1 cellular context compared by ENCODE assay signal in genomic region chr2:78162202-78162601, GRCh38.
TF ChIP-seq lines count a peak whose summit lies in the region.

No MANE protein-coding gene starts in this region.

TF ChIP-seq in HepG2, 621 proteins besides CTCF, POLR2A, EP300 and RAD21 (continued from another document and continues in another):
- TF ChIP-seq MYC (CRISPR knock-in tag; IDR thresholded peaks at IDR 0.05; ENCODE audit: borderline replicate concordance) (no peak), HDAC1 (CRISPR knock-in tag; IDR thresholded peaks at IDR 0.05) (peak; percentile 95), ZMAT3 (CRISPR knock-in tag; conservative IDR thresholded peaks at IDR 0.05) (no peak), ONECUT2 (CRISPR knock-in tag; IDR thresholded peaks at IDR 0.05) (peak; percentile 99), ZMYM4 (CRISPR knock-in tag; IDR thresholded peaks at IDR 0.05) (peak; percentile 83), ZBTB37 (CRISPR knock-in tag; IDR thresholded peaks at IDR 0.05) (no peak; the same call in 1 of the 2 replicates), ZNF747 (CRISPR knock-in tag; IDR thresholded peaks at IDR 0.05; ENCODE audit: borderline replicate concordance) (0 out of 2 replicates have a peak, but pooled peaks have one; percentile 22), ZNF777 (CRISPR knock-in tag; IDR thresholded peaks at IDR 0.05) (no peak), ZGPAT (CRISPR knock-in tag; IDR thresholded peaks at IDR 0.05) (peak; percentile 77), KDM2A (CRISPR knock-in tag; IDR thresholded peaks at IDR 0.05; ENCODE audit: borderline replicate concordance, low read depth) (no peak), IRF1 (CRISPR knock-in tag; IDR thresholded peaks at IDR 0.05; ENCODE audit: low read depth) (no peak), MIXL1 (CRISPR knock-in tag; IDR thresholded peaks at IDR 0.05) (no peak; the same call in none of the 2 replicates), KLF13 (CRISPR knock-in tag; IDR thresholded peaks at IDR 0.05) (no peak), REST (IDR thresholded peaks at IDR 0.05; ENCODE audit: borderline replicate concordance in 1 of 2, low read depth in 1 of 2, low read length in 2 of 2) (no peak), HNRNPLL (IDR thresholded peaks at IDR 0.05; ENCODE audit: low read depth, low read length, poor library complexity, severe bottlenecking) (no peak), HHEX (CRISPR knock-in tag; IDR thresholded peaks at IDR 0.05) (peak; percentile 98), TARDBP (CRISPR knock-in tag; IDR thresholded peaks at IDR 0.05) (0 out of 2 replicates have a peak, but pooled peaks have one; percentile 44), TFE3 (CRISPR knock-in tag; IDR thresholded peaks at IDR 0.05) (0 out of 2 replicates have a peak, but pooled peaks have one; percentile 16), TAF15 (IDR thresholded peaks at IDR 0.05; ENCODE audit: low read depth, low read length, poor library complexity, severe bottlenecking) (no peak), FOXK1 (CRISPR knock-in tag; IDR thresholded peaks at IDR 0.05; ENCODE audit: borderline replicate concordance, low read depth) (peak; percentile 64; the same call in 1 of the 2 replicates), KLF15 (CRISPR knock-in tag; IDR thresholded peaks at IDR 0.05; ENCODE audit: borderline replicate concordance) (no peak), REPIN1 (CRISPR knock-in tag; IDR thresholded peaks at IDR 0.05; ENCODE audit: borderline replicate concordance, low read depth) (peak; percentile 70; the same call in 1 of the 2 replicates), ZNF44 (CRISPR knock-in tag; IDR thresholded peaks at IDR 0.05) (no peak), CEBPB (IDR thresholded peaks at IDR 0.05; ENCODE audit: borderline replicate concordance, low read depth, low read length) (peak; percentile 39; the same call in 1 of the 2 replicates), SP5 (CRISPR knock-in tag; IDR thresholded peaks at IDR 0.05; ENCODE audit: borderline replicate concordance, low read depth) (peak; percentile 87)
- TF ChIP-seq, protein P1, sequence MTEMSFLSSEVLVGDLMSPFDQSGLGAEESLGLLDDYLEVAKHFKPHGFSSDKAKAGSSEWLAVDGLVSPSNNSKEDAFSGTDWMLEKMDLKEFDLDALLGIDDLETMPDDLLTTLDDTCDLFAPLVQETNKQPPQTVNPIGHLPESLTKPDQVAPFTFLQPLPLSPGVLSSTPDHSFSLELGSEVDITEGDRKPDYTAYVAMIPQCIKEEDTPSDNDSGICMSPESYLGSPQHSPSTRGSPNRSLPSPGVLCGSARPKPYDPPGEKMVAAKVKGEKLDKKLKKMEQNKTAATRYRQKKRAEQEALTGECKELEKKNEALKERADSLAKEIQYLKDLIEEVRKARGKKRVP (CRISPR knock-in tag; IDR thresholded peaks at IDR 0.05) = peak in 1 of 2 experiments; percentile 45; a peak in 1 of 4 replicates
- TF ChIP-seq, protein P2, sequence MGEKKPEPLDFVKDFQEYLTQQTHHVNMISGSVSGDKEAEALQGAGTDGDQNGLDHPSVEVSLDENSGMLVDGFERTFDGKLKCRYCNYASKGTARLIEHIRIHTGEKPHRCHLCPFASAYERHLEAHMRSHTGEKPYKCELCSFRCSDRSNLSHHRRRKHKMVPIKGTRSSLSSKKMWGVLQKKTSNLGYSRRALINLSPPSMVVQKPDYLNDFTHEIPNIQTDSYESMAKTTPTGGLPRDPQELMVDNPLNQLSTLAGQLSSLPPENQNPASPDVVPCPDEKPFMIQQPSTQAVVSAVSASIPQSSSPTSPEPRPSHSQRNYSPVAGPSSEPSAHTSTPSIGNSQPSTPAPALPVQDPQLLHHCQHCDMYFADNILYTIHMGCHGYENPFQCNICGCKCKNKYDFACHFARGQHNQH (CRISPR knock-in tag; IDR thresholded peaks at IDR 0.05) = no peak; the same call in 1 of the 2 replicates
- TF ChIP-seq, protein P3, sequence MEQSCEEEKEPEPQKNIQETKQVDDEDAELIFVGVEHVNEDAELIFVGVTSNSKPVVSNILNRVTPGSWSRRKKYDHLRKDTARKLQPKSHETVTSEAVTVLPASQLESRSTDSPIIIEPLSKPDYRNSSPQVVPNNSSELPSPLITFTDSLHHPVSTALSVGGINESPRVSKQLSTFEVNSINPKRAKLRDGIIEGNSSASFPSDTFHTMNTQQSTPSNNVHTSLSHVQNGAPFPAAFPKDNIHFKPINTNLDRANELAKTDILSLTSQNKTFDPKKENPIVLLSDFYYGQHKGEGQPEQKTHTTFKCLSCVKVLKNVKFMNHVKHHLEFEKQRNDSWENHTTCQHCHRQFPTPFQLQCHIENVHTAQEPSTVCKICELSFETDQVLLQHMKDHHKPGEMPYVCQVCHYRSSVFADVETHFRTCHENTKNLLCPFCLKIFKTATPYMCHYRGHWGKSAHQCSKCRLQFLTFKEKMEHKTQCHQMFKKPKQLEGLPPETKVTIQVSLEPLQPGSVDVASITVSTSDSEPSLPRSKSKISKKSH (CRISPR knock-in tag; IDR thresholded peaks at IDR 0.05; ENCODE audit: borderline replicate concordance) = no peak
- TF ChIP-seq, protein P4, sequence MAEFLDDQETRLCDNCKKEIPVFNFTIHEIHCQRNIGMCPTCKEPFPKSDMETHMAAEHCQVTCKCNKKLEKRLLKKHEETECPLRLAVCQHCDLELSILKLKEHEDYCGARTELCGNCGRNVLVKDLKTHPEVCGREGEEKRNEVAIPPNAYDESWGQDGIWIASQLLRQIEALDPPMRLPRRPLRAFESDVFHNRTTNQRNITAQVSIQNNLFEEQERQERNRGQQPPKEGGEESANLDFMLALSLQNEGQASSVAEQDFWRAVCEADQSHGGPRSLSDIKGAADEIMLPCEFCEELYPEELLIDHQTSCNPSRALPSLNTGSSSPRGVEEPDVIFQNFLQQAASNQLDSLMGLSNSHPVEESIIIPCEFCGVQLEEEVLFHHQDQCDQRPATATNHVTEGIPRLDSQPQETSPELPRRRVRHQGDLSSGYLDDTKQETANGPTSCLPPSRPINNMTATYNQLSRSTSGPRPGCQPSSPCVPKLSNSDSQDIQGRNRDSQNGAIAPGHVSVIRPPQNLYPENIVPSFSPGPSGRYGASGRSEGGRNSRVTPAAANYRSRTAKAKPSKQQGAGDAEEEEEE (CRISPR knock-in tag; IDR thresholded peaks at IDR 0.05; ENCODE audit: borderline replicate concordance) = no peak
- TF ChIP-seq, protein P5, sequence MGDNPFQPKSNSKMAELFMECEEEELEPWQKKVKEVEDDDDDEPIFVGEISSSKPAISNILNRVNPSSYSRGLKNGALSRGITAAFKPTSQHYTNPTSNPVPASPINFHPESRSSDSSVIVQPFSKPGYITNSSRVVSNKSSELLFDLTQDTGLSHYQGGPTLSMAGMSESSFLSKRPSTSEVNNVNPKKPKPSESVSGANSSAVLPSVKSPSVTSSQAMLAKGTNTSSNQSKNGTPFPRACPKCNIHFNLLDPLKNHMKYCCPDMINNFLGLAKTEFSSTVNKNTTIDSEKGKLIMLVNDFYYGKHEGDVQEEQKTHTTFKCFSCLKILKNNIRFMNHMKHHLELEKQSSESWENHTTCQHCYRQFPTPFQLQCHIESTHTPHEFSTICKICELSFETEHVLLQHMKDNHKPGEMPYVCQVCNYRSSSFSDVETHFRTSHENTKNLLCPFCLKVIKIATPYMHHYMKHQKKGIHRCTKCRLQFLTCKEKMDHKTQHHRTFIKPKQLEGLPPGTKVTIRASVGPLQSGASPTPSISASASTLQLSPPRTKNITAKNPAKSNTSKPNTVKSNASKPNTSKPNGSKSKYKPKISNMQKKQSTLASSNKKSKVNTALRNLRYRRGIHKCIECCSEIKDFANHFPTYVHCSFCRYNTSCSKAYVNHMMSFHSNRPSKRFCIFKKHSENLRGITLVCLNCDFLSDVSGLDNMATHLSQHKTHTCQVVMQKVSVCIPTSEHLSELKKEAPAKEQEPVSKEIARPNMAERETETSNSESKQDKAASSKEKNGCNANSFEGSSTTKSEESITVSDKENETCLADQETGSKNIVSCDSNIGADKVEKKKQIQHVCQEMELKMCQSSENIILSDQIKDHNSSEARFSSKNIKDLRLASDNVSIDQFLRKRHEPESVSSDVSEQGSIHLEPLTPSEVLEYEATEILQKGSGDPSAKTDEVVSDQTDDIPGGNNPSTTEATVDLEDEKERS (CRISPR knock-in tag; IDR thresholded peaks at IDR 0.05) = 0 out of 2 replicates have a peak, but pooled peaks have one; percentile 51
